Comparison of ENCODE assay signal across 19 cellular contexts in the genomic region with DNA sequence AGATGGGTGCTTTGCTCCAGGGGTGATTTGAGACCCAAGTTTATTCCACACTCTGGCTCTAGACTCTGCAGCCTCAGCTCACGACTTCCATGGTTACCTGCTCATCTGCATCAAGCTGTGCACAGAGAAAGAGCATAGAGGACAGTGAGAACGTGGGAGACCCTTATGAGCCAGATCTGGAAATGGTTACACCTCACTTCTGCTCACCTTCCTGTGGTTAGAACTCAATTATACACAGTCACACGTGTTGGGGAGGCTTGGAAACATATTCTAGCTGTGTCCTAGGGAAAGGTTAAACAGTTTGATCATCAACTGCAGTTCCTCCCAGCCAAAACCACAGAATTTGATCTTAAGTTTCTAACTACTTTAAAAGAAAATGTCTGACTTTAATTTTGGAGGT. TPM values are rescaled to one million over a fixed set of nuclear protein-coding genes. Genes with fewer than 3 reads are reported as not detected.
"Had no signal": no experiment of that assay in that cellular context is flagged by ENCODE, and none has a peak within 500 bp of the region (broad histone marks: within the 10 kb centered on the region; RNA-seq: fewer than 3 reads in every experiment).

No MANE protein-coding gene starts in this region.

- H3K4me1 ChIP-seq: gastrocnemius medialis, left lung, psoas muscle, spleen, stomach had no signal

- H3K27ac Mint-ChIP-seq: activated CD4-positive, alpha-beta T cell treated with anti-CD3 and anti-CD28 coated beads for 36 hours; brain; effector memory CD8-positive, alpha-beta T cell; nephron progenitor cell had no signal

- H3K27ac ChIP-seq: gastrocnemius medialis, heart right ventricle, left lung, psoas muscle, spleen, stomach, thoracic aorta had no signal

- FAIRE-seq: islet of Langerhans had no signal

- H3K4me3 ChIP-seq: gastrocnemius medialis, heart right ventricle, left lung, psoas muscle, spleen, stomach, thoracic aorta had no signal

- ATAC-seq: activated CD4-positive, alpha-beta T cell treated with anti-CD3 and anti-CD28 coated beads for 36 hours; effector memory CD8-positive, alpha-beta T cell; gastrocnemius medialis; heart right ventricle; psoas muscle; sciatic nerve had no signal

- H3K36me3 Mint-ChIP-seq: brain had no signal

- H3K4me1 Mint-ChIP-seq: nephron progenitor cell had no signal

- H3K36me3 ChIP-seq: gastrocnemius medialis, heart right ventricle, left lung, spleen, stomach, thoracic aorta had no signal

- H3K4me3 Mint-ChIP-seq: activated CD4-positive, alpha-beta T cell treated with anti-CD3 and anti-CD28 coated beads for 36 hours; brain; effector memory CD8-positive, alpha-beta T cell; nephron progenitor cell had no signal

- H3K9me3 Mint-ChIP-seq: brain; effector memory CD8-positive, alpha-beta T cell; nephron progenitor cell had no signal

- DNase-seq: activated CD4-positive, alpha-beta T cell treated with anti-CD3 and anti-CD28 coated beads for 36 hours; activated naive CD4-positive, alpha-beta T cell treated with anti-CD3 and anti-CD28 coated beads, Interleukin-2, amount 50 U/mL, for 16 hours; amygdala; effector memory CD8-positive, alpha-beta T cell; gastrocnemius medialis; heart right ventricle; left lung; nephron progenitor cell; psoas muscle; spleen; stimulated activated CD4-positive, alpha-beta T cell treated with anti-CD3 and anti-CD28 coated beads, Interleukin-2, amount 100 ng/mL, for 24 hours; stomach had no signal

- H3K27me3 ChIP-seq: heart right ventricle had no signal

- H3K9me3 ChIP-seq: gastrocnemius medialis, heart right ventricle, left lung, psoas muscle, spleen, stomach, thoracic aorta had no signal

RNA-seq across cellular contexts. Expression of a gene that starts 1.8 kb away (rescaled TPM):
- total RNA-seq: activated CD4-positive, alpha-beta T cell treated with anti-CD3 and anti-CD28 coated beads for 36 hours; gastrocnemius medialis; left lung; mesenteric fat pad; omental fat pad; psoas muscle; sciatic nerve; spleen; stomach; thoracic aorta; ureter had no signal
- polyA plus RNA-seq: heart right ventricle, psoas muscle, spleen had no signal

RNA-seq across cellular contexts. Expression of a gene that starts 23.8 kb away (rescaled TPM):
- total RNA-seq: left lung, mesenteric fat pad, omental fat pad, psoas muscle, sciatic nerve, spleen, stomach, thoracic aorta, ureter had no signal
- polyA plus RNA-seq: heart right ventricle, psoas muscle, spleen, stomach had no signal

RNA-seq across cellular contexts. Expression of a gene that starts 29.2 kb away (rescaled TPM):
- total RNA-seq: activated CD4-positive, alpha-beta T cell treated with anti-CD3 and anti-CD28 coated beads for 36 hours; heart right ventricle; left lung; mesenteric fat pad; omental fat pad; psoas muscle; sciatic nerve; thoracic aorta; ureter had no signal
- polyA plus RNA-seq: heart right ventricle, psoas muscle, spleen, stomach had no signal
